9 cellular contexts compared by ENCODE assay signal in genomic region chr17:64016248-64016784, GRCh38. TPM values are rescaled to one million over a fixed set of nuclear protein-coding genes. Genes with fewer than 3 reads are reported as not detected.
DNase-seq lines count a peak whose midpoint lies in the region; ATAC-seq, FAIRE-seq and TF ChIP-seq lines count a peak whose summit lies in the region.
"Had no signal": no experiment of that assay in that cellular context is flagged by ENCODE, and none has a peak within 500 bp of the region (broad histone marks: within the 10 kb centered on the region; RNA-seq: fewer than 3 reads in every experiment).

No MANE protein-coding gene starts in this region.

- TF ChIP-seq CTCF in GM12874 (IDR thresholded peaks at IDR 0.05; ENCODE audit: insufficient read depth, low read depth, low read length) (peak; percentile 25; the same call in 1 of the 2 replicates), RWPE2 (IDR thresholded peaks at IDR 0.05; ENCODE audit: poor library complexity, severe bottlenecking) (peak; percentile 33), endothelial cell of umbilical vein (IDR thresholded peaks at IDR 0.05; ENCODE audit: extremely low read depth in 1 of 2, insufficient read depth in 1 of 2, low read depth in 1 of 2, low read length in 2 of 2) (peak; percentile 5 to 9), spleen (IDR thresholded peaks at IDR 0.05 in 8 of 11, conservative IDR thresholded peaks at IDR 0.05 in 3 of 11) (peak in 4 of 11 experiments; percentile 22 to 28 (median 23)), mucosa of descending colon (IDR thresholded peaks at IDR 0.05) (no peak)

- H3K79me2 ChIP-seq in endothelial cell of umbilical vein (ENCODE audit: control insufficient read depth, insufficient read depth, low read length) (peaks cover 61% of the 10 kb centered on the region), Karpas-422 (ENCODE audit: low read length) (no peaks in the 10 kb centered on the region)

- H2AFZ ChIP-seq in endothelial cell of umbilical vein (ENCODE audit: low read depth, low read length) (no peak overlapping the region), Karpas-422 (ENCODE audit: low read length) (no peak overlapping the region)

- ATAC-seq in RWPE2 (ENCODE audit: low read depth) (0 out of 3 replicates have a peak, but pooled peaks have one; percentile 38), mucosa of descending colon (no peak)

- peak overlapping the region; percentile 80 for H3K9ac ChIP-seq in endothelial cell of umbilical vein (replicated peaks; ENCODE audit: extremely low read depth, insufficient read depth, low read length)
- no peak overlapping the region for H3K9ac ChIP-seq in Karpas-422 (ENCODE audit: low read length)

- intact Hi-C loops in endothelial cell of umbilical vein (cut with micrococcal nuclease), result loop anchor here (1.0 to 5.0 kb wide), 3 partner anchors 8 to 396 kb away; no protein-coding TSS in a partner anchor
- intact Hi-C loops in spleen (cut with DNase I; ENCODE audit: low total_unique reads), result no loop called here
- intact Hi-C loops in mucosa of descending colon (cut with DNase I, micrococcal nuclease), result no loop called here

- POLR2A ChIA-PET in endothelial cell of umbilical vein (lab: Charles Lee), result interaction anchor here (0.8 to 3.1 kb wide), 3 partner anchors 11 to 16 kb away, joined by 4 to 32 read pairs (median 8); no protein-coding TSS in a partner anchor

- H3K9me2 ChIP-seq in Karpas-422 (replicated peaks; ENCODE audit: insufficient read depth, low read length), result no peaks in the 10 kb centered on the region

- dilution Hi-C loops in endothelial cell of umbilical vein (cut with MboI; ENCODE audit: extremely low pct_ligation_motif_present, low sequenced_read_pairs), result no loop called here

- 15 to 26% (median 17%) methylated on average over 5 of the region's 5 CpGs for WGBS in spleen, 5 donors

- peak overlapping the region; percentile 93 for H3K4me2 ChIP-seq in endothelial cell of umbilical vein (ENCODE audit: insufficient read depth, low read length)
- no peak overlapping the region for H3K4me2 ChIP-seq in Karpas-422 (ENCODE audit: low read depth, low read length, poor library complexity, severe bottlenecking)

- H3K9me1 ChIP-seq in endothelial cell of umbilical vein (replicated peaks; ENCODE audit: control insufficient read depth, extremely low read depth, insufficient read depth, low read length), result no peaks in the 10 kb centered on the region

- TSS peak; percentile 20 for BruUV-seq in endothelial cell of umbilical vein (replicated peaks; lab: Mats Ljungman, UMichigan)

- peak; percentile 76 for TF ChIP-seq POLR2A in endothelial cell of umbilical vein (IDR thresholded peaks at IDR 0.05; ENCODE audit: low read depth, low read length)
- no peak for TF ChIP-seq POLR2A in spleen (IDR thresholded peaks at IDR 0.05)

- H3K4me1 ChIP-seq in RWPE2 (ENCODE audit: insufficient read depth, poor library complexity, severe bottlenecking), result no peaks in the 10 kb centered on the region
- peaks cover 56% of the 10 kb centered on the region for H3K4me1 ChIP-seq in endothelial cell of umbilical vein (ENCODE audit: control insufficient read depth, extremely low read depth, insufficient read depth, low read length)
- peaks cover 35 to 100% (median 77%) of the 10 kb centered on the region in 6 donors for H3K4me1 ChIP-seq in spleen
- H3K4me1 ChIP-seq in Karpas-422 (ENCODE audit: low read length), result peaks cover 16% of the 10 kb centered on the region
- H3K4me1 ChIP-seq in mucosa of descending colon (ENCODE audit: low read depth), result no peaks in the 10 kb centered on the region

- peak; percentile 88 for FAIRE-seq in endothelial cell of umbilical vein (lab: Jason Lieb, UNC)

- H4K20me1 ChIP-seq in endothelial cell of umbilical vein (replicated peaks; ENCODE audit: control insufficient read depth, extremely low read depth, insufficient read depth, low read length) (no peaks in the 10 kb centered on the region), Karpas-422 (ENCODE audit: insufficient read depth, low read depth, low read length) (no peaks in the 10 kb centered on the region)

- no peak overlapping the region for H3K27ac ChIP-seq in RWPE2 (ENCODE audit: poor library complexity, severe bottlenecking)
- peak overlapping the region; percentile 90 for H3K27ac ChIP-seq in endothelial cell of umbilical vein (ENCODE audit: insufficient read depth, low read depth, low read length)
- peak overlapping the region; percentile 71 to 98 (median 96) for H3K27ac ChIP-seq in spleen
- no peak overlapping the region for H3K27ac ChIP-seq in Karpas-422 (ENCODE audit: low read length)

- H3K9me3 ChIP-seq in RWPE2 (ENCODE audit: severe bottlenecking), result no peaks in the 10 kb centered on the region
- H3K9me3 ChIP-seq in endothelial cell of umbilical vein (replicated peaks; ENCODE audit: control insufficient read depth, insufficient read depth, low read length), result no peaks in the 10 kb centered on the region
- H3K9me3 ChIP-seq in spleen, result no peaks in the 10 kb centered on the region
- H3K9me3 ChIP-seq in Karpas-422 (ENCODE audit: low read length), result no peaks in the 10 kb centered on the region
- H3K9me3 ChIP-seq in mucosa of descending colon, result no peaks in the 10 kb centered on the region

- CTCF ChIA-PET in endothelial cell of umbilical vein (lab: Charles Lee), result interaction anchor here (0.9 to 7.9 kb wide), 15 partner anchors 9 to 266 kb away, joined by 3 to 140 read pairs (median 9); partner anchors contain the start of gene ERN1

- H3K4me3 ChIP-seq in RWPE2 (ENCODE audit: severe bottlenecking), result no peak overlapping the region
- peak overlapping the region in 2 of 3 experiments; percentile 0 to 72 for H3K4me3 ChIP-seq in endothelial cell of umbilical vein (replicated peaks in 1 of 3; ENCODE audit: insufficient read depth in 1 of 3, low read depth in 1 of 3, low read length in 3 of 3)
- peak overlapping the region in 6 of 8 donors; percentile 3 to 77 (median 15) for H3K4me3 ChIP-seq in spleen
- no peak overlapping the region for H3K4me3 ChIP-seq in Karpas-422 (ENCODE audit: low read length)
- no peak overlapping the region for H3K4me3 ChIP-seq in mucosa of descending colon

- no peak for DNase-seq in RWPE2 (ENCODE audit: low spot score)
- DNase-seq in endothelial cell of umbilical vein (ENCODE audit: low read depth, low spot score), result peak; percentile 80
- no peak for DNase-seq in spleen
- DNase-seq in anterior cingulate cortex (lab: John Stamatoyannopoulos, UW), result no peak
- DNase-seq in Karpas-422, result no peak
- DNase-seq in mucosa of descending colon, result no peak
- DNase-seq: NCI-H748 treated with DMSO at 0.1 percent for 48 hours; stimulated activated CD4-positive, alpha-beta T cell treated with anti-CD3 and anti-CD28 coated beads, Interleukin-2, amount 100 ng/mL, for 24 hours had no signal

- H3K27me3 ChIP-seq in RWPE2 (ENCODE audit: insufficient read depth, poor library complexity, severe bottlenecking), result no peaks in the 10 kb centered on the region
- H3K27me3 ChIP-seq in endothelial cell of umbilical vein (ENCODE audit: control insufficient read depth in 2 of 2, insufficient read depth in 2 of 2, low read length in 2 of 2), result no peaks in the 10 kb centered on the region
- no peaks in the 10 kb centered on the region for H3K27me3 ChIP-seq in spleen (replicated peaks in 1 of 7)
- no peaks in the 10 kb centered on the region for H3K27me3 ChIP-seq in Karpas-422 (ENCODE audit: low read length)

- H3K36me3 ChIP-seq in RWPE2 (ENCODE audit: low read depth) (no peaks in the 10 kb centered on the region), endothelial cell of umbilical vein (ENCODE audit: control insufficient read depth in 2 of 2, extremely low read depth in 1 of 2, insufficient read depth in 2 of 2, low read length in 2 of 2) (no peaks in the 10 kb centered on the region), spleen (peaks cover 0 to 13% (median 0%) of the 10 kb centered on the region in 6 donors), Karpas-422 (ENCODE audit: insufficient read depth, low read length) (no peaks in the 10 kb centered on the region), mucosa of descending colon (ENCODE audit: low read depth) (no peaks in the 10 kb centered on the region)

RNA-seq across cellular contexts. Expression of gene ICAM2, which starts 4.1 kb away (rescaled TPM):
- total RNA-seq in endothelial cell of umbilical vein (514 and 586 TPM in 2 replicates), spleen (100 to 1,000 TPM; 136 to 412 (median 275) TPM), mucosa of descending colon (10 to 100 TPM in 2 of 3 donors, 1 to 10 TPM in 1; 6.9 to 14.2 (median 10.3) TPM)
- polyA plus RNA-seq in endothelial cell of umbilical vein (2,377 and 2,759 TPM in 2 replicates), spleen (100 to 1,000 TPM in 1 of 3 donors, 10 to 100 TPM in 2; 79.2 to 108 (median 86.7) TPM)
- 1,397 and 1,487 TPM in 2 replicates for polyA plus RNA-seq in endothelial cell of umbilical vein (2011; cell fraction: cytosol; rRNA removed)
- 644 and 716 TPM in 2 replicates for polyA plus RNA-seq in endothelial cell of umbilical vein (2011; cell fraction: nucleus; rRNA removed)
- 616 and 790 TPM in 2 replicates for polyA plus RNA-seq in endothelial cell of umbilical vein (2012)
- 1,340 and 1,357 TPM in 2 replicates for polyA minus RNA-seq in endothelial cell of umbilical vein
- polyA minus RNA-seq in endothelial cell of umbilical vein (2011; cell fraction: cytosol; rRNA and poly(A)+ RNA removed), result not detected
- 203 and 216 TPM in 2 replicates for polyA minus RNA-seq in endothelial cell of umbilical vein (2011; cell fraction: nucleus; rRNA and poly(A)+ RNA removed)
- 4.4 and 12.1 TPM in 2 replicates for total RNA-seq in Karpas-422 (2014; rRNA removed; shearing (Covaris generic); ENCODE audit: low replicate concordance)

RNA-seq across cellular contexts. Expression of gene PRR29, which starts 18.2 kb away (rescaled TPM):
- total RNA-seq in endothelial cell of umbilical vein (0.78 and 1.2 TPM in 2 replicates), spleen (1 to 10 TPM; 1.6 to 9.1 (median 3.5) TPM), mucosa of descending colon (not detected)
- polyA plus RNA-seq in endothelial cell of umbilical vein (0.39 and 0.60 TPM in 2 replicates), spleen (1 to 10 TPM in 1 of 3 donors, under 1 TPM in 2; 0.65 to 3.6 (median 0.73) TPM)
- 0.22 and 0.25 TPM in 2 replicates for polyA plus RNA-seq in endothelial cell of umbilical vein (2011; cell fraction: cytosol; rRNA removed)
- 1.1 TPM in 2 replicates for polyA plus RNA-seq in endothelial cell of umbilical vein (2011; cell fraction: nucleus; rRNA removed)
- 27.6 and 50.2 TPM in 2 replicates for polyA plus RNA-seq in endothelial cell of umbilical vein (2012)
- 0.40 and 0.46 TPM in 2 replicates for polyA minus RNA-seq in endothelial cell of umbilical vein
- polyA minus RNA-seq in endothelial cell of umbilical vein (2011; cell fraction: cytosol; rRNA and poly(A)+ RNA removed), result not detected
- polyA minus RNA-seq in endothelial cell of umbilical vein (2011; cell fraction: nucleus; rRNA and poly(A)+ RNA removed), result 0.53 and 0.77 TPM in 2 replicates
- total RNA-seq in Karpas-422 (2014; rRNA removed; shearing (Covaris generic); ENCODE audit: low replicate concordance), result not detected in 2 replicates

RNA-seq across cellular contexts. Expression of gene SCN4A, which starts 43.6 kb away (rescaled TPM):
- total RNA-seq in endothelial cell of umbilical vein, result 0.40 TPM in 1 of 2 replicates, not detected in the other
- 0.01 and 0.02 TPM in 2 replicates for polyA plus RNA-seq in endothelial cell of umbilical vein
- polyA plus RNA-seq in endothelial cell of umbilical vein (2011; cell fraction: cytosol; rRNA removed), result 0.06 and 0.11 TPM in 2 replicates
- 0.08 and 0.20 TPM in 2 replicates for polyA plus RNA-seq in endothelial cell of umbilical vein (2011; cell fraction: nucleus; rRNA removed)
- polyA plus RNA-seq in endothelial cell of umbilical vein (2012), result 0.04 and 0.13 TPM in 2 replicates
- 0.07 TPM in 1 of 2 replicates, not detected in the other for polyA minus RNA-seq in endothelial cell of umbilical vein
- 0.51 TPM for polyA minus RNA-seq in endothelial cell of umbilical vein (2011; cell fraction: cytosol; rRNA and poly(A)+ RNA removed)
- 0.10 TPM in 1 of 2 replicates, not detected in the other for polyA minus RNA-seq in endothelial cell of umbilical vein (2011; cell fraction: nucleus; rRNA and poly(A)+ RNA removed)
- 1 to 10 TPM in 5 of 7 donors, under 1 TPM in 2; 0.54 to 4.0 (median 1.3) TPM for total RNA-seq in spleen
- under 1 TPM; 0.14 to 0.70 (median 0.26) TPM for polyA plus RNA-seq in spleen
- under 0.01 and 0.07 TPM in 2 replicates for total RNA-seq in Karpas-422 (2014; rRNA removed; shearing (Covaris generic); ENCODE audit: low replicate concordance)
- under 1 TPM; 0.10 to 0.75 (median 0.22) TPM for total RNA-seq in mucosa of descending colon

Comparison
In these comparisons a context has a peak if more than half of its experiments do, and no peak if none do; other contexts are left out.
1. H3K27ac ChIP-seq: peak in endothelial cell of umbilical vein (single experiment) and spleen (8 of 8); none in RWPE2 (single experiment) and Karpas-422 (single experiment).
2. H3K4me3 ChIP-seq: peak in endothelial cell of umbilical vein (2 of 3) and spleen (6 of 8); none in RWPE2 (single experiment), Karpas-422 (single experiment) and mucosa of descending colon (single experiment).
3. RNA of gene ICAM2, which starts 4.1 kb away (total RNA-seq): 514 to 586 TPM in endothelial cell of umbilical vein and 136 to 412 TPM in spleen; 6.9 to 14.2 TPM in mucosa of descending colon and 4.4 to 12.1 TPM in Karpas-422; every median in the first group is over 4 times any median in the second.